9 cellular contexts compared by ENCODE assay signal in genomic region chr7:159144756-159145543, GRCh38. TPM values are rescaled to one million over a fixed set of nuclear protein-coding genes. Genes with fewer than 3 reads are reported as not detected.
DNase-seq lines count a peak whose midpoint lies in the region; ATAC-seq and TF ChIP-seq lines count a peak whose summit lies in the region.
"Had no signal": no experiment of that assay in that cellular context is flagged by ENCODE, and none has a peak within 500 bp of the region (broad histone marks: within the 10 kb centered on the region; RNA-seq: fewer than 3 reads in every experiment).

VIPR2 (minus strand) TSS chr7:159144867; CDS start chr7:159144771, 96 bp downstream.

- peak within 1 kb of the TSS; percentile 75 for H3K4me3 Mint-ChIP-seq in activated T-helper 2 cell treated with anti-CD3 and anti-CD28 coated beads, Interferon-gamma antibody, Interleukin-2, Interleukin-4, amounts not matched to agents 10 μg/mL and 5 μg/mL and 100 μg/mL, durations not matched to agents 14 hours and 24 hours and 36 hours (ENCODE audit: low read depth)

- H3K4me3 ChIP-seq in IMR-90 (ENCODE audit: insufficient read depth, low read depth, low read length): no peak within 1 kb of the TSS
- peak within 1 kb of the TSS; percentile 65 for H3K4me3 ChIP-seq in iPS-15b (ENCODE audit: low read depth, low read length)
- peak within 1 kb of the TSS; percentile 34 to 74 (median 48) for H3K4me3 ChIP-seq in spleen

- peak within 1 kb of the TSS; percentile 45; the same call in 1 of the 2 replicates for H3K4me2 ChIP-seq in IMR-90 (ENCODE audit: low read depth, low read length)

- H3K14ac ChIP-seq in IMR-90 (replicated peaks; ENCODE audit: low read depth, low read length): no peak within 1 kb of the TSS

- H3K4me1 Mint-ChIP-seq in activated T-helper 2 cell treated with anti-CD3 and anti-CD28 coated beads, Interferon-gamma antibody, Interleukin-2, Interleukin-4, amounts not matched to agents 10 μg/mL and 5 μg/mL and 100 μg/mL, durations not matched to agents 14 hours and 24 hours and 36 hours (ENCODE audit: low read depth): peaks cover 10% of the 10 kb centered on the region

- H3K9ac ChIP-seq in IMR-90 (ENCODE audit: low read depth, low read length): no peak within 1 kb of the TSS
- H3K9ac ChIP-seq in iPS-15b (ENCODE audit: low read depth, low read length): no peak within 1 kb of the TSS

- H3K9me1 ChIP-seq in IMR-90 (ENCODE audit: insufficient read depth, low read length): no peaks in the 10 kb centered on the region

- no peaks in the 10 kb centered on the region for H3K9me3 Mint-ChIP-seq in activated T-helper 2 cell treated with anti-CD3 and anti-CD28 coated beads, Interferon-gamma antibody, Interleukin-2, Interleukin-4, amounts not matched to agents 10 μg/mL and 5 μg/mL and 100 μg/mL, durations not matched to agents 14 hours and 24 hours and 36 hours

- no peaks in the 10 kb centered on the region for H3K36me3 ChIP-seq in IMR-90 (ENCODE audit: control insufficient read depth, insufficient read depth, low read length)
- H3K36me3 ChIP-seq in iPS-15b (ENCODE audit: control insufficient read depth, insufficient read depth, low read length): no peaks in the 10 kb centered on the region
- H3K36me3 ChIP-seq in spleen: no peaks in the 10 kb centered on the region

- no peak within 1 kb of the TSS for H2BK15ac ChIP-seq in IMR-90 (ENCODE audit: low read depth, low read length)

- no peak within 1 kb of the TSS for H2AK5ac ChIP-seq in IMR-90 (ENCODE audit: low read depth, low read length)

- no peaks in the 10 kb centered on the region for H4K20me1 ChIP-seq in IMR-90 (ENCODE audit: insufficient read depth, low read length)

- H3K27me3 Mint-ChIP-seq in activated T-helper 2 cell treated with anti-CD3 and anti-CD28 coated beads, Interferon-gamma antibody, Interleukin-2, Interleukin-4, amounts not matched to agents 10 μg/mL and 5 μg/mL and 100 μg/mL, durations not matched to agents 14 hours and 24 hours and 36 hours (ENCODE audit: low read depth): peaks cover 33% of the 10 kb centered on the region

- peaks cover 10% of the 10 kb centered on the region for H3K36me3 Mint-ChIP-seq in activated T-helper 2 cell treated with anti-CD3 and anti-CD28 coated beads, Interferon-gamma antibody, Interleukin-2, Interleukin-4, amounts not matched to agents 10 μg/mL and 5 μg/mL and 100 μg/mL, durations not matched to agents 14 hours and 24 hours and 36 hours (ENCODE audit: low read depth)

- dilution Hi-C loops in IMR-90 (cut with HindIII; ENCODE audit: low sequenced_read_pairs, unreplicated experiment): no loop called here

- H3K27me3 ChIP-seq in IMR-90 (ENCODE audit: control insufficient read depth, insufficient read depth, low read length) (peaks cover 5% of the 10 kb centered on the region; the same call in 1 of the 2 replicates), iPS-15b (ENCODE audit: control insufficient read depth, insufficient read depth, low read length) (peaks cover 38% of the 10 kb centered on the region), spleen (replicated peaks in 1 of 7) (peaks cover 9 to 87% (median 40%) of the 10 kb centered on the region in 7 donors)

- POLR2A ChIA-PET in IMR-90 (lab: Charles Lee; ENCODE audit: unreplicated experiment): no interaction called here

- no peak for TF ChIP-seq CTCF in IMR-90 (conservative IDR thresholded peaks at IDR 0.05; ENCODE audit: low read depth, low read length)
- no peak for TF ChIP-seq CTCF in spleen (IDR thresholded peaks at IDR 0.05 in 8 of 11, conservative IDR thresholded peaks at IDR 0.05 in 3 of 11)

- no peak within 1 kb of the TSS for H2BK120ac ChIP-seq in IMR-90 (ENCODE audit: low read depth, low read length)

- ATAC-seq in IMR-90 (ENCODE audit: low read depth) (no peak), GM21360 (IDR thresholded peaks at IDR 0.05; ENCODE audit: unreplicated experiment) (no peak), GM18502 (IDR thresholded peaks at IDR 0.05; ENCODE audit: poor library complexity, unreplicated experiment) (no peak)

- H4K5ac ChIP-seq in IMR-90 (ENCODE audit: low read depth, low read length): no peak within 1 kb of the TSS

- no peak within 1 kb of the TSS for H3K27ac Mint-ChIP-seq in activated T-helper 2 cell treated with anti-CD3 and anti-CD28 coated beads, Interferon-gamma antibody, Interleukin-2, Interleukin-4, amounts not matched to agents 10 μg/mL and 5 μg/mL and 100 μg/mL, durations not matched to agents 14 hours and 24 hours and 36 hours

- H2BK5ac ChIP-seq in IMR-90 (ENCODE audit: low read depth, low read length, poor library complexity, severe bottlenecking): no peak within 1 kb of the TSS

- no peak within 1 kb of the TSS for H2AK9ac ChIP-seq in IMR-90 (replicated peaks; ENCODE audit: low read depth, low read length, poor library complexity)

- H3K9me3 ChIP-seq in IMR-90 (ENCODE audit: control insufficient read depth, insufficient read depth, low read length) (peaks cover 9% of the 10 kb centered on the region; the same call in 1 of the 2 replicates), iPS-15b (ENCODE audit: control insufficient read depth, insufficient read depth, low read length) (no peaks in the 10 kb centered on the region), spleen (peaks cover 0 to 3% (median 0%) of the 10 kb centered on the region in 8 donors)

- no peak within 1 kb of the TSS for H3K56ac ChIP-seq in IMR-90 (ENCODE audit: extremely low read depth, insufficient read depth, low read length)

- H3K18ac ChIP-seq in IMR-90 (ENCODE audit: low read depth, low read length): no peak within 1 kb of the TSS

- no peak within 1 kb of the TSS for H3K4ac ChIP-seq in IMR-90 (ENCODE audit: low read depth, low read length)

- H4K8ac ChIP-seq in IMR-90 (ENCODE audit: low read depth in 2 of 2, low read length in 2 of 2): no peak within 1 kb of the TSS

- CTCF ChIA-PET in IMR-90 (lab: Yijun Ruan, JAX): no interaction called here

- no peak for TF ChIP-seq RAD21 in IMR-90 (IDR thresholded peaks at IDR 0.05; ENCODE audit: low read length)

- no peak within 1 kb of the TSS for H2BK20ac ChIP-seq in IMR-90 (ENCODE audit: low read depth, low read length)

- H3K27ac ChIP-seq in IMR-90 (ENCODE audit: insufficient read depth, low read length) (no peak within 1 kb of the TSS), spleen (no peak within 1 kb of the TSS)

- no peak within 1 kb of the TSS for H3K23ac ChIP-seq in IMR-90 (ENCODE audit: low read depth, low read length)

- no peak within 1 kb of the TSS for H4K91ac ChIP-seq in IMR-90 (ENCODE audit: insufficient read depth, low read depth, low read length)

- WGBS in IMR-90 (ENCODE audit: extremely low coverage in 2 of 2, insufficient read length in 1 of 2), 2 experiments: 6% methylated on average over 21 of the region's 89 CpGs; no CpG with 5 or more reads in 1 of the 2 experiments
- 2 to 5% (median 3%) methylated on average over 50 to 81 of the region's 89 CpGs for WGBS in spleen, 5 donors

- intact Hi-C loops in IMR-90 (cut with micrococcal nuclease): no loop called here
- intact Hi-C loops in activated T-helper 2 cell treated with anti-CD3 and anti-CD28 coated beads, Interferon-gamma antibody, Interleukin-2, Interleukin-4, amounts not matched to agents 10 μg/mL and 5 μg/mL and 100 μg/mL, durations not matched to agents 14 hours and 24 hours and 36 hours (cut with micrococcal nuclease): loop anchor here (5.0 kb wide), 2 partner anchors 52 to 93 kb away; no protein-coding TSS in a partner anchor
- intact Hi-C loops in spleen (cut with DNase I; ENCODE audit: low total_unique reads): no loop called here

- H3K79me1 ChIP-seq in IMR-90 (ENCODE audit: low read depth in 1 of 2, low read length in 2 of 2): no peaks in the 10 kb centered on the region

- H2AFZ ChIP-seq in IMR-90 (replicated peaks; ENCODE audit: low read length, poor library complexity): no peak within 1 kb of the TSS

- no peak for TF ChIP-seq POLR2A in IMR-90 (IDR thresholded peaks at IDR 0.05; ENCODE audit: low read depth, low read length)
- no peak for TF ChIP-seq POLR2A in spleen (IDR thresholded peaks at IDR 0.05)

- no TSS peak for BruUV-seq in IMR-90 (replicated peaks; lab: Mats Ljungman, UMichigan)

- DNase-seq in IMR-90: no peak
- DNase-seq in activated T-helper 2 cell treated with anti-CD3 and anti-CD28 coated beads, Interferon-gamma antibody, Interleukin-2, Interleukin-4, amounts not matched to agents 10 μg/mL and 5 μg/mL and 100 μg/mL, durations not matched to agents 14 hours and 24 hours and 36 hours (ENCODE audit: low spot score): peak; percentile 16
- peak; percentile 74 for DNase-seq in spleen
- no peak for DNase-seq in NCI-H1436 (lab: John Stamatoyannopoulos, UW)
- no peak for DNase-seq in HK-2 (ENCODE audit: unreplicated experiment)
- DNase-seq: NCI-H2081 treated with DMSO at 0.1 percent for 48 hours had no signal

- H3K4me1 ChIP-seq in IMR-90 (ENCODE audit: control insufficient read depth, insufficient read depth, low read length) (no peaks in the 10 kb centered on the region), iPS-15b (ENCODE audit: control insufficient read depth, insufficient read depth, low read length) (peaks cover 23% of the 10 kb centered on the region), spleen (peaks cover 11 to 26% (median 20%) of the 10 kb centered on the region in 6 donors)

- in situ Hi-C loops in IMR-90 (cut with MboI; ENCODE audit: low sequenced_read_pairs): no loop called here

TF ChIP-seq in IMR-90, 13 proteins besides CTCF, POLR2A, EP300 and RAD21:
- TF ChIP-seq NFE2L2 (IDR thresholded peaks at IDR 0.05; ENCODE audit: low read depth, low read length) (no peak), CEBPB (IDR thresholded peaks at IDR 0.05; ENCODE audit: low read depth, low read length) (no peak), RCOR1 (IDR thresholded peaks at IDR 0.05; ENCODE audit: insufficient replicate concordance, low read length) (no peak), ELK1 (IDR thresholded peaks at IDR 0.05; ENCODE audit: borderline replicate concordance, low read depth, low read length) (no peak), MAZ (IDR thresholded peaks at IDR 0.05; ENCODE audit: borderline replicate concordance, low read depth, low read length) (no peak)
TF ChIP-seq in IMR-90: peak in this region for 0.

RNA-seq across cellular contexts. Expression of gene VIPR2, which starts in this region (rescaled TPM):
- total RNA-seq in IMR-90 (2012; rRNA removed): not detected in 2 replicates
- polyA plus RNA-seq in IMR-90 (2012; rRNA removed): not detected in 2 replicates
- not detected in 2 replicates for polyA plus RNA-seq in IMR-90 (2012; cell fraction: cytosol; rRNA removed)
- polyA plus RNA-seq in IMR-90 (2012; cell fraction: nucleus; rRNA removed; ENCODE audit: low replicate concordance): not detected in 2 replicates
- 3.1 and 4.2 TPM in 2 replicates for total RNA-seq in activated T-helper 2 cell treated with anti-CD3 and anti-CD28 coated beads, Interferon-gamma antibody, Interleukin-2, Interleukin-4, amounts not matched to agents 10 μg/mL and 5 μg/mL and 100 μg/mL, durations not matched to agents 14 hours and 24 hours and 36 hours
- 1 to 10 TPM in 1 of 7 donors, under 1 TPM in 6; 0.61 to 1.4 (median 0.68) TPM for total RNA-seq in spleen
- polyA plus RNA-seq in spleen: under 1 TPM; 0.41 to 0.58 (median 0.48) TPM

Comparison
In these comparisons a context has a peak if more than half of its experiments do, and no peak if none do; other contexts are left out.
1. DNase-seq: peak in activated T-helper 2 cell treated with anti-CD3 and anti-CD28 coated beads, Interferon-gamma antibody, Interleukin-2, Interleukin-4, amounts not matched to agents 10 μg/mL and 5 μg/mL and 100 μg/mL, durations not matched to agents 14 hours and 24 hours and 36 hours (single experiment) and spleen (single experiment); none in IMR-90 (single experiment), NCI-H1436 (single experiment) and HK-2 (single experiment).